In the genomic region with DNA sequence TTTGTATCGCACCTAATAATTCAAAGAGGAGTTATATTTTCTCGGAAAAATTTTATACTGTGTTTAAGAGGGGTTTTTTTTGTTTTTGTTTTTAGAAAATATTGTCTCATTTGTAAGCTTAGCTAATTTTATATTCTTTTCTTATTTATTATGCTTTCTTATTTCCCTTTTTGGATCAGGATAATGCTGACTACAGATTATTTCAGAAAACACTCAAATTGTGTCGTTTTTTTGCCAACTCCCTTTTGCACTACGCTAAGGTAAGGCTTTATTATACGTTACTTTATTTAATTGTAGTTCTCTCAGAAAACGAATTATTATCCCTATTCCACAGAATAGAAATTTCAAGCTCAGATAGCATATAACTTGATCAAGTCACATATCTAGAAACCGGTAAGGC, we compare ENCODE assay signal across 7 cellular contexts.
"Had no signal": no experiment of that assay in that cellular context is flagged by ENCODE, and none has a peak within 500 bp of the region (broad histone marks: within the 10 kb centered on the region; RNA-seq: fewer than 3 reads in every experiment).

No MANE protein-coding gene starts in this region.

- DNase-seq: Karpas-422, Kasumi-1, KBM-7, KG1 had no signal

- H3K27ac ChIP-seq: HL-60, KMS-11 had no signal

- H3K9ac ChIP-seq: KMS-11 had no signal

- H3K4me2 ChIP-seq: KMS-11 had no signal

- FAIRE-seq: HTR-8/SVneo had no signal
